In genomic region chr13:34611678-34612077, GRCh38 we compare ENCODE assay signal across 16 cellular contexts.
DNase-seq lines count a peak whose midpoint lies in the region; ATAC-seq and FAIRE-seq lines count a peak whose summit lies in the region.
"Had no signal": no experiment of that assay in that cellular context is flagged by ENCODE, and none has a peak within 500 bp of the region (broad histone marks: within the 10 kb centered on the region; RNA-seq: fewer than 3 reads in every experiment).

No MANE protein-coding gene starts in this region.

- DNase-seq in NCI-H510A treated with DMSO at 0.1 percent for 48 hours (lab: John Stamatoyannopoulos, UW) (peak; percentile 49), astrocyte of the hippocampus (ENCODE audit: low read depth, low spot score) (peak; percentile 33), iris pigment epithelial cell (ENCODE audit: low read depth) (peak; percentile 3), neuronal stem cell (ENCODE audit: low spot score) (peak; percentile 9), RCC 7860 (ENCODE audit: low spot score) (no peak), KG1 (lab: John Stamatoyannopoulos, UW) (no peak)
- DNase-seq: CD4-positive, alpha-beta memory T cell; DND-41; GF-D8; GM23248; NCI-H1694; NCI-H524 had no signal

- no peak overlapping the region for H3K4me3 ChIP-seq in neuronal stem cell (ENCODE audit: low read length in 2 of 2)
- H3K4me3 ChIP-seq: GM23248, K562 had no signal

- H3K9ac ChIP-seq in neuronal stem cell (ENCODE audit: low read depth, low read length, poor library complexity) = no peak overlapping the region
- H3K9ac ChIP-seq: GM23248 had no signal

- H3K36me3 ChIP-seq in neuronal stem cell (replicated peaks in 1 of 2; ENCODE audit: control insufficient read depth in 2 of 2, insufficient read depth in 2 of 2, low read length in 2 of 2) = no peaks in the 10 kb centered on the region

- H3K4me2 ChIP-seq in neuronal stem cell (ENCODE audit: insufficient read depth, low read length, poor library complexity, severe bottlenecking) = no peak overlapping the region

- no peak overlapping the region for H2BK5ac ChIP-seq in neuronal stem cell (ENCODE audit: low read length)

- H3K23ac ChIP-seq in neuronal stem cell (ENCODE audit: low read depth, low read length, poor library complexity) = no peak overlapping the region

- H2BK120ac ChIP-seq in neuronal stem cell (ENCODE audit: low read depth, low read length) = no peak overlapping the region

- no CpG with 5 or more reads among the region's 1 CpG for WGBS in neuronal stem cell (ENCODE audit: extremely low coverage in 2 of 2, insufficient read length in 2 of 2, insufficient replicate concordance in 1 of 2), 2 donors

- no peak for ATAC-seq in GM21619 (IDR thresholded peaks at IDR 0.05; ENCODE audit: unreplicated experiment)
- ATAC-seq: HCT116, K562 had no signal

- no peaks in the 10 kb centered on the region for H3K27me3 ChIP-seq in neuronal stem cell (ENCODE audit: control insufficient read depth in 3 of 3, insufficient read depth in 3 of 3, low read depth in 1 of 3, low read length in 3 of 3)

- no peak overlapping the region for H4K8ac ChIP-seq in neuronal stem cell (ENCODE audit: low read depth, low read length)

- no peak overlapping the region for H2AFZ ChIP-seq in neuronal stem cell (ENCODE audit: low read length)
- H2AFZ ChIP-seq: GM23248 had no signal

- no peak overlapping the region for H3K18ac ChIP-seq in neuronal stem cell (ENCODE audit: low read length)

- H3K27ac ChIP-seq in neuronal stem cell (replicated peaks; ENCODE audit: low read length) = peak overlapping the region; percentile 16
- H3K27ac ChIP-seq: GM23248 had no signal

- H2BK12ac ChIP-seq in neuronal stem cell (ENCODE audit: low read length) = no peak overlapping the region

- H2AK5ac ChIP-seq in neuronal stem cell (ENCODE audit: low read depth, low read length) = no peak overlapping the region

- H3K4ac ChIP-seq in neuronal stem cell (ENCODE audit: low read length) = no peak overlapping the region

- peaks cover 0 to 1% of the 10 kb centered on the region in 2 donors for H3K4me1 ChIP-seq in neuronal stem cell (ENCODE audit: control insufficient read depth in 2 of 2, insufficient read depth in 1 of 2, low read depth in 1 of 2, low read length in 2 of 2)

- no peaks in the 10 kb centered on the region for H3K79me1 ChIP-seq in neuronal stem cell (ENCODE audit: low read depth, low read length)

- H2BK15ac ChIP-seq in neuronal stem cell (ENCODE audit: low read length) = no peak overlapping the region

- no peaks in the 10 kb centered on the region for H3K9me3 ChIP-seq in neuronal stem cell (replicated peaks in 1 of 2; ENCODE audit: control insufficient read depth in 2 of 2, insufficient read depth in 1 of 2, low read depth in 1 of 2, low read length in 2 of 2)

- no peak overlapping the region for H3K14ac ChIP-seq in neuronal stem cell (ENCODE audit: low read length)

- H4K91ac ChIP-seq in neuronal stem cell (ENCODE audit: low read depth, low read length, poor library complexity) = no peak overlapping the region

- FAIRE-seq in RCC 7860 (lab: Jason Lieb, UNC) = no peak
- FAIRE-seq: GM19239, K562 had no signal

Comparison
In these comparisons a context has a peak if more than half of its experiments do, and no peak if none do; other contexts are left out.
1. DNase-seq: peak in NCI-H510A treated with DMSO at 0.1 percent for 48 hours (single experiment), astrocyte of the hippocampus (single experiment), iris pigment epithelial cell (single experiment) and neuronal stem cell (single experiment); none in RCC 7860 (single experiment) and KG1 (single experiment).